Comparison of ENCODE assay signal across 28 cellular contexts in genomic region chr11:58560842-58561241, GRCh38. TPM values are rescaled to one million over a fixed set of nuclear protein-coding genes. Genes with fewer than 3 reads are reported as not detected.
DNase-seq lines count a peak whose midpoint lies in the region; ATAC-seq and TF ChIP-seq lines count a peak whose summit lies in the region.
"Had no signal": no experiment of that assay in that cellular context is flagged by ENCODE, and none has a peak within 500 bp of the region (broad histone marks: within the 10 kb centered on the region; RNA-seq: fewer than 3 reads in every experiment).

No MANE protein-coding gene starts in this region.

- no peaks in the 10 kb centered on the region for H3K27me3 ChIP-seq in ascending aorta
- H3K27me3 ChIP-seq in mesenchymal stem cell (ENCODE audit: control insufficient read depth in 1 of 2, insufficient read depth in 1 of 2, low read length in 2 of 2): no peaks in the 10 kb centered on the region
- H3K27me3 ChIP-seq: adrenal gland, esophagus muscularis mucosa had no signal

- H3K4me3 ChIP-seq in ascending aorta: peak overlapping the region in 1 of 2 donors; percentile 38
- no peak overlapping the region for H3K4me3 ChIP-seq in mesenchymal stem cell (ENCODE audit: insufficient read depth in 1 of 2, low read depth in 1 of 2, low read length in 2 of 2)
- H3K4me3 ChIP-seq: adrenal gland, esophagus muscularis mucosa, mucosa of descending colon, skin epidermis had no signal

- intact Hi-C loops in natural killer cell (cut with micrococcal nuclease) (no loop called here), ascending aorta (cut with DNase I) (no loop called here)

- H3K23ac ChIP-seq in mesenchymal stem cell (ENCODE audit: low read length in 2 of 2): no peak overlapping the region

- no peak overlapping the region for H3K4me2 ChIP-seq in mesenchymal stem cell (ENCODE audit: low read length, poor library complexity, severe bottlenecking)

- TF ChIP-seq CTCF in natural killer cell (IDR thresholded peaks at IDR 0.05) (no peak), ascending aorta (IDR thresholded peaks at IDR 0.05) (no peak), chondrocyte (IDR thresholded peaks at IDR 0.05) (no peak)

- H3K27ac Mint-ChIP-seq in natural killer cell (peak overlapping the region; percentile 79 to 82), chondrocyte (ENCODE audit: unreplicated experiment) (no peak overlapping the region)
- peak overlapping the region in 1 of 2 donors; percentile 73 for H3K27ac Mint-ChIP-seq in natural killer cell treated with Interleukin-12 subunit alpha and Interleukin-12 subunit beta and Interleukin-15 and Interleukin-18, amount 100 ng/mL, for 72 hours
- H3K27ac Mint-ChIP-seq: activated CD4-positive, alpha-beta T cell treated with anti-CD3 and anti-CD28 coated beads, Interleukin-2, amount 10 ng/mL, durations not matched to agents 24 days and 14 days; endodermal cell; T-helper 2 cell treated with Interferon-gamma antibody and Interleukin-4, amounts not matched to agents 5 μg/mL and 100 μg/mL, for 36 hours had no signal

- H2BK5ac ChIP-seq in mesenchymal stem cell (ENCODE audit: low read depth, low read length, poor library complexity, severe bottlenecking): no peak overlapping the region

- H3K9ac ChIP-seq in mesenchymal stem cell (ENCODE audit: low read length): peak overlapping the region; percentile 36

- H3K36me3 Mint-ChIP-seq in natural killer cell: peaks cover 15% of the 10 kb centered on the region
- H3K36me3 Mint-ChIP-seq in natural killer cell treated with Interleukin-12 subunit alpha and Interleukin-12 subunit beta and Interleukin-15 and Interleukin-18, amount 100 ng/mL, for 72 hours: peaks cover 36% of the 10 kb centered on the region
- H3K36me3 Mint-ChIP-seq in chondrocyte (ENCODE audit: low read depth): peaks cover 12% of the 10 kb centered on the region

- no peak overlapping the region for H3K18ac ChIP-seq in mesenchymal stem cell (ENCODE audit: low read depth in 1 of 2, low read length in 2 of 2)

- H3K4me1 Mint-ChIP-seq in natural killer cell (peaks cover 58 to 61% of the 10 kb centered on the region in 2 donors), chondrocyte (ENCODE audit: low read depth) (no peaks in the 10 kb centered on the region)
- H3K4me1 Mint-ChIP-seq in natural killer cell treated with Interleukin-12 subunit alpha and Interleukin-12 subunit beta and Interleukin-15 and Interleukin-18, amount 100 ng/mL, for 72 hours (ENCODE audit: low read depth in 2 of 2): peaks cover 36 to 46% of the 10 kb centered on the region in 2 donors
- H3K4me1 Mint-ChIP-seq: endodermal cell had no signal

- WGBS in mesenchymal stem cell: no CpG with 5 or more reads among the region's 2 CpGs

- H4K8ac ChIP-seq in mesenchymal stem cell (ENCODE audit: low read length): no peak overlapping the region

- no peak overlapping the region for H3K14ac ChIP-seq in mesenchymal stem cell (ENCODE audit: low read length in 2 of 2)

- H3K79me1 ChIP-seq in mesenchymal stem cell (replicated peaks; ENCODE audit: low read length, poor library complexity, severe bottlenecking): peaks cover 5% of the 10 kb centered on the region

- no peak overlapping the region for H2BK12ac ChIP-seq in mesenchymal stem cell (ENCODE audit: low read length in 2 of 2)

- H2BK120ac ChIP-seq in mesenchymal stem cell (ENCODE audit: low read depth, low read length): no peak overlapping the region

- no peak overlapping the region for H2BK15ac ChIP-seq in mesenchymal stem cell (ENCODE audit: low read depth, poor library complexity, severe bottlenecking)

- no peak overlapping the region for H3K4me3 Mint-ChIP-seq in natural killer cell
- no peak overlapping the region for H3K4me3 Mint-ChIP-seq in natural killer cell treated with Interleukin-12 subunit alpha and Interleukin-12 subunit beta and Interleukin-15 and Interleukin-18, amount 100 ng/mL, for 72 hours
- no peak overlapping the region for H3K4me3 Mint-ChIP-seq in chondrocyte (ENCODE audit: unreplicated experiment)
- H3K4me3 Mint-ChIP-seq: activated CD4-positive, alpha-beta T cell treated with anti-CD3 and anti-CD28 coated beads, Interleukin-2, amount 10 ng/mL, durations not matched to agents 24 days and 14 days; endodermal cell; T-helper 2 cell treated with Interferon-gamma antibody and Interleukin-4, amounts not matched to agents 5 μg/mL and 100 μg/mL, for 36 hours had no signal

- DNase-seq in natural killer cell (no peak), ascending aorta (ENCODE audit: low spot score in 2 of 2) (no peak), mesenchymal stem cell (no peak), DMS 273 (lab: John Stamatoyannopoulos, UW; ENCODE audit: unreplicated experiment) (no peak), chondrocyte (ENCODE audit: low spot score) (no peak)
- no peak for DNase-seq in natural killer cell treated with Interleukin-12 subunit alpha and Interleukin-12 subunit beta and Interleukin-15 and Interleukin-18, amount 100 ng/mL, for 72 hours (ENCODE audit: low spot score)
- DNase-seq: activated CD4-positive, alpha-beta T cell treated with anti-CD3 and anti-CD28 coated beads, Interleukin-2, amount 10 ng/mL, durations not matched to agents 24 days and 14 days; activated effector memory CD4-positive, alpha-beta T cell treated with Interleukin-2 at 50 U/mL for 16 hours; adrenal gland; DMS 273 treated with DMSO at 0.1 percent for 48 hours; endodermal cell; mucosa of descending colon; NCI-H1092; NCI-H187; NCI-H2227 treated with DMSO at 0.1 percent for 48 hours; NCI-H748 treated with DMSO at 0.1 percent for 48 hours; RPMI8226; WERI-Rb-1 had no signal

- no peak overlapping the region for H3K4ac ChIP-seq in mesenchymal stem cell (ENCODE audit: low read depth in 1 of 2, low read length in 2 of 2)

- ATAC-seq in natural killer cell (no peak), GM19328 (IDR thresholded peaks at IDR 0.05; ENCODE audit: unreplicated experiment) (no peak)
- ATAC-seq in natural killer cell treated with Interleukin-12 subunit alpha and Interleukin-12 subunit beta and Interleukin-15 and Interleukin-18, amount 100 ng/mL, for 72 hours: no peak
- ATAC-seq: SK-N-SH treated with all-trans-retinoic acid at 6 μM for 48 hours had no signal

- H3K27me3 Mint-ChIP-seq in natural killer cell (ENCODE audit: low read depth in 2 of 2) (no peaks in the 10 kb centered on the region), chondrocyte (ENCODE audit: low read depth) (no peaks in the 10 kb centered on the region)
- H3K27me3 Mint-ChIP-seq in natural killer cell treated with Interleukin-12 subunit alpha and Interleukin-12 subunit beta and Interleukin-15 and Interleukin-18, amount 100 ng/mL, for 72 hours: no peaks in the 10 kb centered on the region
- H3K27me3 Mint-ChIP-seq: activated CD4-positive, alpha-beta T cell treated with anti-CD3 and anti-CD28 coated beads, Interleukin-2, amount 10 ng/mL, durations not matched to agents 24 days and 14 days had no signal

- H3K4me1 ChIP-seq in ascending aorta (peaks cover 0 to 25% of the 10 kb centered on the region in 2 donors), mesenchymal stem cell (ENCODE audit: control insufficient read depth, insufficient read depth, low read depth, low read length) (peaks cover 2% of the 10 kb centered on the region)
- H3K4me1 ChIP-seq: adrenal gland, esophagus muscularis mucosa had no signal

- H3K36me3 ChIP-seq in ascending aorta: peaks cover 0 to 6% of the 10 kb centered on the region in 2 donors
- H3K36me3 ChIP-seq in mesenchymal stem cell (ENCODE audit: control insufficient read depth in 1 of 2, insufficient read depth in 2 of 2, low read depth in 1 of 2, low read length in 2 of 2): peaks cover 0 to 67% of the 10 kb centered on the region in 2 experiments
- H3K36me3 ChIP-seq: adrenal gland, WERI-Rb-1 had no signal

- H4K91ac ChIP-seq in mesenchymal stem cell (ENCODE audit: low read length): no peak overlapping the region

- H3K9me3 ChIP-seq in ascending aorta: no peaks in the 10 kb centered on the region
- H3K9me3 ChIP-seq in mesenchymal stem cell (ENCODE audit: control insufficient read depth, low read length): no peaks in the 10 kb centered on the region
- H3K9me3 ChIP-seq: adrenal gland, esophagus muscularis mucosa, mucosa of descending colon had no signal

- no peak overlapping the region for H2AK5ac ChIP-seq in mesenchymal stem cell (ENCODE audit: low read length, severe bottlenecking)

- no peak overlapping the region for H2AFZ ChIP-seq in mesenchymal stem cell (ENCODE audit: low read depth, low read length)

- H3K9me3 Mint-ChIP-seq in natural killer cell: no peaks in the 10 kb centered on the region
- H3K9me3 Mint-ChIP-seq in natural killer cell treated with Interleukin-12 subunit alpha and Interleukin-12 subunit beta and Interleukin-15 and Interleukin-18, amount 100 ng/mL, for 72 hours: no peaks in the 10 kb centered on the region
- H3K9me3 Mint-ChIP-seq in chondrocyte (ENCODE audit: low read depth): no peaks in the 10 kb centered on the region
- H3K9me3 Mint-ChIP-seq: activated CD4-positive, alpha-beta T cell treated with anti-CD3 and anti-CD28 coated beads, Interleukin-2, amount 10 ng/mL, durations not matched to agents 24 days and 14 days; endodermal cell; T-helper 2 cell treated with Interferon-gamma antibody and Interleukin-4, amounts not matched to agents 5 μg/mL and 100 μg/mL, for 36 hours had no signal

- H3K27ac ChIP-seq in ascending aorta (peak overlapping the region; percentile 87), mesenchymal stem cell (ENCODE audit: low read length, poor library complexity, severe bottlenecking) (no peak overlapping the region)
- H3K27ac ChIP-seq: adrenal gland, esophagus muscularis mucosa, WERI-Rb-1 had no signal

RNA-seq across cellular contexts. Expression of gene LPXN, which starts 14.8 kb away (rescaled TPM):
- total RNA-seq in natural killer cell (100 to 1,000 TPM in 1 of 3 donors, 10 to 100 TPM in 2; 81.0 to 123 (median 92.5) TPM), ascending aorta (2.1 TPM), chondrocyte (3.3 to 4.8 TPM (median 4.5 TPM) in 3 replicates)
- total RNA-seq in natural killer cell treated with Interleukin-12 subunit alpha and Interleukin-12 subunit beta and Interleukin-15 and Interleukin-18, amount 100 ng/mL, for 72 hours: 100 to 1,000 TPM; 239 to 243 TPM
- 2.4 TPM for polyA plus RNA-seq in mesenchymal stem cell (2013, experiment 1 of 2)
- 2.1 TPM for polyA plus RNA-seq in mesenchymal stem cell (2013, experiment 2 of 2)

RNA-seq across cellular contexts. Expression of gene ZFP91, which starts 18.0 kb away (rescaled TPM):
- total RNA-seq in natural killer cell (10 to 100 TPM; 54.8 to 61.8 (median 57.8) TPM), ascending aorta (32.5 TPM), chondrocyte (44.0 to 48.1 TPM (median 46.0 TPM) in 3 replicates)
- 10 to 100 TPM; 52.9 to 54.3 TPM for total RNA-seq in natural killer cell treated with Interleukin-12 subunit alpha and Interleukin-12 subunit beta and Interleukin-15 and Interleukin-18, amount 100 ng/mL, for 72 hours
- 56.1 TPM for polyA plus RNA-seq in mesenchymal stem cell (2013, experiment 1 of 2)
- 55.8 TPM for polyA plus RNA-seq in mesenchymal stem cell (2013, experiment 2 of 2)

RNA-seq across cellular contexts. Expression of gene OR5B21, which starts 52.9 kb away (rescaled TPM):
- total RNA-seq in natural killer cell: under 1 TPM in 2 of 3 donors, not detected in 1; 0.28 to 0.55 TPM
- 1 to 10 TPM; 3.5 to 3.9 TPM for total RNA-seq in natural killer cell treated with Interleukin-12 subunit alpha and Interleukin-12 subunit beta and Interleukin-15 and Interleukin-18, amount 100 ng/mL, for 72 hours
- not detected for total RNA-seq in ascending aorta
- not detected for polyA plus RNA-seq in mesenchymal stem cell (2013, experiment 1 of 2)
- polyA plus RNA-seq in mesenchymal stem cell (2013, experiment 2 of 2): not detected
- not detected in 3 replicates for total RNA-seq in chondrocyte
- total RNA-seq: activated CD4-positive, alpha-beta T cell treated with anti-CD3 and anti-CD28 coated beads, Interleukin-2, amount 10 ng/mL, durations not matched to agents 24 days and 14 days; adrenal gland; endodermal cell; esophagus muscularis mucosa; frontal cortex; LHCN-M2; lower leg skin; mucosa of descending colon; urinary bladder had no signal
- polyA plus RNA-seq: adrenal gland, AG04450, urinary bladder had no signal

Comparison
In these comparisons a context has a peak if more than half of its experiments do, and no peak if none do; other contexts are left out.
1. RNA of gene LPXN, which starts 14.8 kb away (total RNA-seq): 239 to 243 TPM in natural killer cell treated with Interleukin-12 subunit alpha and Interleukin-12 subunit beta and Interleukin-15 and Interleukin-18, amount 100 ng/mL, for 72 hours and 81.0 to 123 TPM in natural killer cell; 3.3 to 4.8 TPM in chondrocyte and 2.1 TPM in ascending aorta (single experiment); every median in the first group is over 10 times any median in the second.